Comparison of ENCODE assay signal across 1 cellular context in genomic region chr15:64132217-64132616, GRCh38.
TF ChIP-seq lines count a peak whose summit lies in the region.

No MANE protein-coding gene starts in this region.

TF ChIP-seq in IMR-90, 13 proteins besides CTCF, POLR2A, EP300 and RAD21 (continued from another document):
- TF ChIP-seq CHD1 (IDR thresholded peaks at IDR 0.05; ENCODE audit: low read depth, low read length): no peak
- no peak for TF ChIP-seq MAZ (IDR thresholded peaks at IDR 0.05; ENCODE audit: borderline replicate concordance, low read depth, low read length)
- no peak for TF ChIP-seq BHLHE40 (IDR thresholded peaks at IDR 0.05; ENCODE audit: low read depth, low read length)
- no peak for TF ChIP-seq NFE2L2 (IDR thresholded peaks at IDR 0.05; ENCODE audit: low read depth, low read length)
- no peak for TF ChIP-seq MXI1 (IDR thresholded peaks at IDR 0.05; ENCODE audit: borderline replicate concordance, low read depth, low read length)
- no peak for TF ChIP-seq SMC3 (IDR thresholded peaks at IDR 0.05; ENCODE audit: low read depth, low read length)
- TF ChIP-seq RCOR1 (IDR thresholded peaks at IDR 0.05; ENCODE audit: insufficient replicate concordance, low read length): no peak
- TF ChIP-seq RFX5 (IDR thresholded peaks at IDR 0.05; ENCODE audit: low read depth, low read length): no peak
